In the genomic region with DNA sequence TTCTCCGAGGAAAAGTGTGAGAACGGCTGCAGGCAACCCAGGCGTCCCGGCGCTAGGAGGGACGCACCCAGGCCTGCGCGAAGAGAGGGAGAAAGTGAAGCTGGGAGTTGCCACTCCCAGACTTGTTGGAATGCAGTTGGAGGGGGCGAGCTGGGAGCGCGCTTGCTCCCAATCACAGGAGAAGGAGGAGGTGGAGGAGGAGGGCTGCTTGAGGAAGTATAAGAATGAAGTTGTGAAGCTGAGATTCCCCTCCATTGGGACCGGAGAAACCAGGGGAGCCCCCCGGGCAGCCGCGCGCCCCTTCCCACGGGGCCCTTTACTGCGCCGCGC, we compare ENCODE assay signal across 9 cellular contexts.
DNase-seq lines count a peak whose midpoint lies in the region; ATAC-seq and TF ChIP-seq lines count a peak whose summit lies in the region.
"Had no signal": no experiment of that assay in that cellular context is flagged by ENCODE, and none has a peak within 500 bp of the region (broad histone marks: within the 10 kb centered on the region; RNA-seq: fewer than 3 reads in every experiment).

Gene ERBB2 (plus strand): TSS at position 247 of the 330 bp plus-strand sequence. CDS start 175 bp downstream, outside the sequence.

- peaks cover 2% of the 10 kb centered on the region; the same call in 1 of the 2 replicates for H3K36me3 ChIP-seq in WERI-Rb-1

- 0 out of 2 replicates have a peak within 1 kb of the TSS, but pooled peaks have one; percentile 33 for H3K27ac ChIP-seq in WERI-Rb-1
- H3K27ac ChIP-seq: HL-60 had no signal

- H3K27me3 ChIP-seq in WERI-Rb-1 (ENCODE audit: insufficient read depth, low read depth, severe bottlenecking) = no peaks in the 10 kb centered on the region

- no peak for ATAC-seq in GM21717 (IDR thresholded peaks at IDR 0.05; ENCODE audit: unreplicated experiment)

- intact Hi-C loops in head of caudate nucleus (cut with DNase I) = no loop called here

- peak; percentile 79 for DNase-seq in ELR (ENCODE audit: low read depth)
- no peak for DNase-seq in WERI-Rb-1
- peak; percentile 21 to 90 (median 72) for DNase-seq in head of caudate nucleus
- DNase-seq in nucleus accumbens (lab: John Stamatoyannopoulos, UW) = peak in 31 of 56 donors; percentile 10 to 75 (median 36)
- DNase-seq in NCI-H2081 treated with DMSO at 0.1 percent for 48 hours (lab: John Stamatoyannopoulos, UW) = no peak
- no peak for DNase-seq in NCI-H2227 (lab: John Stamatoyannopoulos, UW; ENCODE audit: unreplicated experiment)
- DNase-seq in stimulated activated naive CD4-positive, alpha-beta T cell treated with Interleukin-2 at 50 U/mL for 16 hours (lab: John Stamatoyannopoulos, UW) = no peak

- TF ChIP-seq CTCF in WERI-Rb-1 (IDR thresholded peaks at IDR 0.05; ENCODE audit: low read depth, low read length) = no peak

- H3K9me3 ChIP-seq in WERI-Rb-1 (ENCODE audit: severe bottlenecking) = no peaks in the 10 kb centered on the region

- no peak within 1 kb of the TSS for H3K4me3 ChIP-seq in WERI-Rb-1 (ENCODE audit: low read depth, low read length)

Comparison
In these comparisons a context has a peak if more than half of its experiments do, and no peak if none do; other contexts are left out.
1. DNase-seq: peak in ELR (single experiment), head of caudate nucleus (42 of 42) and nucleus accumbens (31 of 56); none in WERI-Rb-1 (single experiment), NCI-H2081 treated with DMSO at 0.1 percent for 48 hours (single experiment), NCI-H2227 (single experiment) and stimulated activated naive CD4-positive, alpha-beta T cell treated with Interleukin-2 at 50 U/mL for 16 hours (single experiment).